ENCODE assay signal across 21 cellular contexts in genomic region chr9:36110434-36110833, GRCh38. TPM values are rescaled to one million over a fixed set of nuclear protein-coding genes. Genes with fewer than 3 reads are reported as not detected.
A peak's percentile ranks its signal among the peaks of the same experiment; 100 is the strongest.
DNase-seq lines count a peak whose midpoint lies in the region; FAIRE-seq and TF ChIP-seq lines count a peak whose summit lies in the region.
"Had no signal": no experiment of that assay in that cellular context is flagged by ENCODE, and none has a peak within 500 bp of the region (broad histone marks: within the 10 kb centered on the region; RNA-seq: fewer than 3 reads in every experiment).

No MANE protein-coding gene starts in this region.

- H3K79me2 ChIP-seq in OCI-LY1 (ENCODE audit: insufficient read depth, low read length) (no peaks in the 10 kb centered on the region), H1 (ENCODE audit: control insufficient read depth in 1 of 2, insufficient read depth in 2 of 2, low read length in 2 of 2) (no peaks in the 10 kb centered on the region)

- H2BK5ac ChIP-seq in H1 (ENCODE audit: low read depth, low read length): no peak overlapping the region

- CTCF ChIA-PET in H1 (lab: Charles Lee; ENCODE audit: partially characterized antibody): interaction anchor here (0.7 to 5.5 kb wide), 14 partner anchors 9 to 1211 kb away, joined by 3 to 29 read pairs (median 4); partner anchors contain the start of genes CCIN and CLTA

- no peak for FAIRE-seq in H1 (lab: Jason Lieb, UNC)
- FAIRE-seq: A204.1, TTC549 had no signal

- H3K27me3 Mint-ChIP-seq in activated CD4-positive, alpha-beta T cell treated with anti-CD3 and anti-CD28 coated beads, Interleukin-2, amount 10 ng/mL, durations not matched to agents 24 days and 14 days: no peaks in the 10 kb centered on the region
- H3K27me3 Mint-ChIP-seq: activated naive CD8-positive, alpha-beta T cell treated with anti-CD3 and anti-CD28 coated beads, Interleukin-2, amount 10 ng/mL, durations not matched to agents 7 days and 5 days; type B pancreatic cell had no signal

- H3K4me3 ChIP-seq in OCI-LY1 (ENCODE audit: low read depth, low read length, poor library complexity, severe bottlenecking): no peak overlapping the region
- no peak overlapping the region for H3K4me3 ChIP-seq in H1 (ENCODE audit: extremely low read depth in 1 of 4, insufficient read depth in 2 of 4, low read depth in 3 of 4, low read length in 4 of 4)
- H3K4me3 ChIP-seq in retinal pigment epithelial cell (ENCODE audit: low read length): no peak overlapping the region
- H3K4me3 ChIP-seq in effector memory CD4-positive, alpha-beta T cell (ENCODE audit: insufficient read depth, low read depth, low read length, poor library complexity, severe bottlenecking): no peak overlapping the region
- H3K4me3 ChIP-seq: SK-N-MC had no signal

- no peak overlapping the region for H2AFZ ChIP-seq in OCI-LY1 (ENCODE audit: low read length)
- no peak overlapping the region for H2AFZ ChIP-seq in H1 (ENCODE audit: low read length)

- H3K9ac ChIP-seq in OCI-LY1 (ENCODE audit: low read length) (no peak overlapping the region), H1 (replicated peaks in 1 of 4; ENCODE audit: extremely low read depth in 1 of 4, low read depth in 3 of 4, low read length in 3 of 4) (no peak overlapping the region)

- POLR2A ChIA-PET in H1 (lab: Charles Lee; ENCODE audit: partially characterized antibody): no interaction called here

- H3K9me3 Mint-ChIP-seq in activated CD4-positive, alpha-beta T cell treated with anti-CD3 and anti-CD28 coated beads, Interleukin-2, amount 10 ng/mL, durations not matched to agents 24 days and 14 days: no peaks in the 10 kb centered on the region
- H3K9me3 Mint-ChIP-seq: activated naive CD8-positive, alpha-beta T cell treated with anti-CD3 and anti-CD28 coated beads, Interleukin-2, amount 10 ng/mL, durations not matched to agents 7 days and 5 days; CD8-positive, alpha-beta T cell; type B pancreatic cell had no signal

- peaks cover 11% of the 10 kb centered on the region for H3K4me1 Mint-ChIP-seq in activated CD4-positive, alpha-beta T cell treated with anti-CD3 and anti-CD28 coated beads, Interleukin-2, amount 10 ng/mL, durations not matched to agents 24 days and 14 days
- H3K4me1 Mint-ChIP-seq: activated naive CD8-positive, alpha-beta T cell treated with anti-CD3 and anti-CD28 coated beads, Interleukin-2, amount 10 ng/mL, durations not matched to agents 7 days and 5 days had no signal

- no peak for DNase-seq in activated CD4-positive, alpha-beta T cell treated with anti-CD3 and anti-CD28 coated beads, Interleukin-2, amount 10 ng/mL, durations not matched to agents 24 days and 14 days
- DNase-seq in activated CD4-positive, alpha-beta T cell treated with anti-CD3 and anti-CD28 coated beads for 48 hours: no peak
- no peak for DNase-seq in H1 (ENCODE audit: low read depth in 1 of 2, low spot score in 2 of 2)
- DNase-seq in retinal pigment epithelial cell (ENCODE audit: low read depth): no peak
- no peak for DNase-seq in DMS53 (lab: John Stamatoyannopoulos, UW)
- no peak for DNase-seq in effector memory CD4-positive, alpha-beta T cell
- DNase-seq in activated T-cell treated with anti-CD3 and anti-CD28 coated beads, Interleukin-2, amount 50 U/mL, for 48 hours: no peak
- DNase-seq: activated CD4-positive, alpha-beta T cell treated with anti-CD3 and anti-CD28 coated beads, Interleukin-2, amount 50 U/mL, for 4 hours; activated naive CD8-positive, alpha-beta T cell treated with anti-CD3 and anti-CD28 coated beads, Interleukin-2, amount 10 ng/mL, durations not matched to agents 7 days and 5 days; activated T-cell treated with anti-CD3 and anti-CD28 coated beads, Interleukin-2, amount 50 U/mL, for 1 hour; CD8-positive, alpha-beta T cell; hypothalamus; NCI-H2029 treated with DMSO at 0.1 percent for 48 hours; NCI-H510A treated with DMSO at 0.1 percent for 48 hours; OCI-M1; stimulated activated naive CD4-positive, alpha-beta T cell had no signal

- H3F3A ChIP-seq in OCI-LY1 (ENCODE audit: insufficient read depth, low read length): 0 out of 2 replicates have a peak, but pooled peaks cover 2% of the 10 kb centered on the region

- 90% methylated on average over 2 of the region's 2 CpGs; no CpG with 5 or more reads in 1 of the 2 experiments for WGBS in H1 (ENCODE audit: extremely low coverage in 1 of 2, insufficient coverage in 1 of 2, insufficient read length in 1 of 2, insufficient replicate concordance in 2 of 2, low coverage in 1 of 2, low lambda C conversion rate in 2 of 2, missing lambda C conversion rate in 1 of 2), 2 experiments

- H4K5ac ChIP-seq in H1 (ENCODE audit: insufficient read length, low read depth, low read length): no peak overlapping the region

- H2AK5ac ChIP-seq in H1 (ENCODE audit: low read depth, low read length): no peak overlapping the region

- H2BK12ac ChIP-seq in H1 (ENCODE audit: low read depth, low read length): no peak overlapping the region

- no peaks in the 10 kb centered on the region for H3K27me3 ChIP-seq in OCI-LY1 (ENCODE audit: insufficient read depth, low read length)
- no peaks in the 10 kb centered on the region for H3K27me3 ChIP-seq in H1 (replicated peaks in 1 of 4; ENCODE audit: control insufficient read depth in 3 of 4, extremely low read depth in 1 of 4, insufficient read depth in 3 of 4, low read length in 3 of 4)
- H3K27me3 ChIP-seq in effector memory CD4-positive, alpha-beta T cell (replicated peaks; ENCODE audit: control insufficient read depth, insufficient read depth, low read length, poor library complexity, severe bottlenecking): no peaks in the 10 kb centered on the region

- no peak overlapping the region for H4K91ac ChIP-seq in H1 (replicated peaks; ENCODE audit: insufficient read length, low read length)

- TF ChIP-seq POLR2A in H1 (IDR thresholded peaks at IDR 0.05; ENCODE audit: control extremely low read depth in 1 of 2, low read depth in 2 of 2, low read length in 2 of 2): no peak

- no peak overlapping the region for H3K23ac ChIP-seq in H1 (ENCODE audit: insufficient read length)

- H4K8ac ChIP-seq in H1 (ENCODE audit: extremely low read depth, insufficient read depth, low read length): no peak overlapping the region

- H4K20me1 ChIP-seq in OCI-LY1 (ENCODE audit: insufficient read depth, low read length) (no peaks in the 10 kb centered on the region), H1 (replicated peaks in 1 of 2; ENCODE audit: control insufficient read depth in 1 of 2, insufficient read depth in 2 of 2, low read length in 2 of 2) (no peaks in the 10 kb centered on the region)

- H3K4me2 ChIP-seq in OCI-LY1 (ENCODE audit: low read length) (no peak overlapping the region), H1 (ENCODE audit: insufficient read depth in 1 of 2, low read depth in 2 of 2, low read length in 2 of 2) (no peak overlapping the region)

- H2BK120ac ChIP-seq in H1 (replicated peaks; ENCODE audit: low read depth, low read length): no peak overlapping the region

- no peaks in the 10 kb centered on the region for H3K9me3 ChIP-seq in OCI-LY1 (ENCODE audit: low read length)
- no peaks in the 10 kb centered on the region for H3K9me3 ChIP-seq in H1 (ENCODE audit: insufficient read depth in 2 of 2, low read depth in 1 of 2, low read length in 1 of 2)
- no peaks in the 10 kb centered on the region for H3K9me3 ChIP-seq in effector memory CD4-positive, alpha-beta T cell (ENCODE audit: control insufficient read depth, low read length)

- TF ChIP-seq RAD21 in H1 (IDR thresholded peaks at IDR 0.05 in 1 of 2, conservative IDR thresholded peaks at IDR 0.05 in 1 of 2; ENCODE audit: low read depth in 2 of 2, low read length in 2 of 2): peak; percentile 32 to 49

- no peaks in the 10 kb centered on the region for H3K79me1 ChIP-seq in H1 (ENCODE audit: low read depth, low read length)

- no peak overlapping the region for H3K4ac ChIP-seq in H1 (replicated peaks; ENCODE audit: insufficient read length, low read depth, low read length)

- H3K36me3 Mint-ChIP-seq in activated CD4-positive, alpha-beta T cell treated with anti-CD3 and anti-CD28 coated beads, Interleukin-2, amount 10 ng/mL, durations not matched to agents 24 days and 14 days (ENCODE audit: low read depth): peaks cover 15% of the 10 kb centered on the region

- no peak overlapping the region for H2BK15ac ChIP-seq in H1 (ENCODE audit: low read length)

- H2BK20ac ChIP-seq in H1 (ENCODE audit: low read length): no peak overlapping the region

- no peak overlapping the region for H3K18ac ChIP-seq in H1 (ENCODE audit: extremely low read depth, low read length)

- no peak overlapping the region for H3K4me3 Mint-ChIP-seq in activated CD4-positive, alpha-beta T cell treated with anti-CD3 and anti-CD28 coated beads, Interleukin-2, amount 10 ng/mL, durations not matched to agents 24 days and 14 days
- H3K4me3 Mint-ChIP-seq: activated naive CD8-positive, alpha-beta T cell treated with anti-CD3 and anti-CD28 coated beads, Interleukin-2, amount 10 ng/mL, durations not matched to agents 7 days and 5 days; CD8-positive, alpha-beta T cell; type B pancreatic cell had no signal

- no peaks in the 10 kb centered on the region for H3K4me1 ChIP-seq in OCI-LY1 (ENCODE audit: insufficient read depth, low read length, severe bottlenecking)
- no peaks in the 10 kb centered on the region for H3K4me1 ChIP-seq in H1 (replicated peaks in 1 of 4; ENCODE audit: control insufficient read depth in 3 of 4, insufficient read depth in 4 of 4, low read length in 3 of 4)
- H3K4me1 ChIP-seq in effector memory CD4-positive, alpha-beta T cell (ENCODE audit: control insufficient read depth, insufficient read depth, low read length, poor library complexity, severe bottlenecking): no peaks in the 10 kb centered on the region

- H3K27ac ChIP-seq in OCI-LY1 (ENCODE audit: low read depth, low read length, poor library complexity, severe bottlenecking) (no peak overlapping the region), H1 (ENCODE audit: low read depth, low read length) (no peak overlapping the region)
- no peak overlapping the region for H3K27ac ChIP-seq in effector memory CD4-positive, alpha-beta T cell (ENCODE audit: insufficient read depth, low read length, poor library complexity, severe bottlenecking)
- H3K27ac ChIP-seq: SK-N-MC had no signal

- peak; percentile 40 for TF ChIP-seq CTCF in OCI-LY1 (IDR thresholded peaks at IDR 0.05; ENCODE audit: low read length)
- TF ChIP-seq CTCF in H1 (IDR thresholded peaks at IDR 0.05; ENCODE audit: control extremely low read depth in 1 of 3, insufficient read depth in 1 of 3, low read depth in 1 of 3, low read length in 3 of 3): peak in 2 of 3 experiments; percentile 19 to 23; a peak in 2 of 4 replicates
- TF ChIP-seq CTCF in retinal pigment epithelial cell (conservative IDR thresholded peaks at IDR 0.05; ENCODE audit: low read depth, low read length): peak; percentile 24

- no peak for TF ChIP-seq EP300 in H1 (IDR thresholded peaks at IDR 0.05; ENCODE audit: borderline replicate concordance in 1 of 2, low read depth in 2 of 2, low read length in 2 of 2)

- H3K14ac ChIP-seq in H1 (ENCODE audit: insufficient read length): no peak overlapping the region

- H3K9me2 ChIP-seq in OCI-LY1 (ENCODE audit: low read depth, low read length): no peaks in the 10 kb centered on the region

- intact Hi-C loops in activated CD4-positive, alpha-beta T cell treated with anti-CD3 and anti-CD28 coated beads, Interleukin-2, amount 10 ng/mL, durations not matched to agents 24 days and 14 days (cut with micrococcal nuclease): no loop called here

- H3K27ac Mint-ChIP-seq in activated CD4-positive, alpha-beta T cell treated with anti-CD3 and anti-CD28 coated beads, Interleukin-2, amount 10 ng/mL, durations not matched to agents 24 days and 14 days: peak overlapping the region; percentile 57
- H3K27ac Mint-ChIP-seq: activated naive CD8-positive, alpha-beta T cell treated with anti-CD3 and anti-CD28 coated beads, Interleukin-2, amount 10 ng/mL, durations not matched to agents 7 days and 5 days; CD8-positive, alpha-beta T cell; type B pancreatic cell had no signal

- H3K23me2 ChIP-seq in H1 (ENCODE audit: low read depth, low read length): no peaks in the 10 kb centered on the region

- H3K56ac ChIP-seq in H1 (replicated peaks; ENCODE audit: insufficient read length, low read depth, low read length): no peak overlapping the region

- H3K36me3 ChIP-seq in OCI-LY1 (ENCODE audit: insufficient read depth, low read length): no peaks in the 10 kb centered on the region
- no peaks in the 10 kb centered on the region; a peak in 1 of 8 replicates for H3K36me3 ChIP-seq in H1 (ENCODE audit: control insufficient read depth in 2 of 4, insufficient read depth in 4 of 4, low read length in 3 of 4)
- H3K36me3 ChIP-seq in effector memory CD4-positive, alpha-beta T cell (ENCODE audit: control insufficient read depth, insufficient read depth, low read length): no peaks in the 10 kb centered on the region

RNA-seq across cellular contexts. Expression of gene GLIPR2, which starts 26.1 kb away (rescaled TPM):
- total RNA-seq in activated CD4-positive, alpha-beta T cell treated with anti-CD3 and anti-CD28 coated beads, Interleukin-2, amount 10 ng/mL, durations not matched to agents 24 days and 14 days: 25.5 and 25.7 TPM in 2 replicates
- 7.9 and 8.9 TPM in 2 replicates for total RNA-seq in H1 (2021; fragmentation: NEBNext Ultra II Directional; extraction: Animal tissue kit (Norgen Biotek cat#: 25700))
- 10.2 and 12.0 TPM in 2 replicates for polyA plus RNA-seq in H1 (2011; rRNA removed)
- 13.7 TPM for polyA plus RNA-seq in H1 (2011; cell fraction: cytosol; rRNA removed)
- polyA plus RNA-seq in H1 (2011; cell fraction: nucleus; rRNA removed): 7.1 TPM
- 11.5 to 15.4 TPM (median 13.1 TPM) in 4 replicates for polyA plus RNA-seq in H1 (2012, experiment 1 of 2)
- polyA plus RNA-seq in H1 (2012, experiment 2 of 2): 11.8 TPM
- 6.2 TPM for polyA plus RNA-seq in H1 (2013, experiment 1 of 2)
- 6.2 TPM for polyA plus RNA-seq in H1 (2013, experiment 2 of 2)
- 5.5 and 7.2 TPM in 2 replicates for polyA minus RNA-seq in H1 (2011; rRNA and poly(A)+ RNA removed)
- 4.7 TPM for polyA minus RNA-seq in H1 (2011; cell fraction: cytosol; rRNA and poly(A)+ RNA removed)
- 3.7 TPM for polyA minus RNA-seq in H1 (2011; cell fraction: nucleus; rRNA and poly(A)+ RNA removed)

RNA-seq across cellular contexts. Expression of gene CCIN, which starts 58.8 kb away (rescaled TPM):
- total RNA-seq in activated CD4-positive, alpha-beta T cell treated with anti-CD3 and anti-CD28 coated beads, Interleukin-2, amount 10 ng/mL, durations not matched to agents 24 days and 14 days: not detected in 2 replicates
- total RNA-seq in H1 (2021; fragmentation: NEBNext Ultra II Directional; extraction: Animal tissue kit (Norgen Biotek cat#: 25700)): 0.19 and 0.27 TPM in 2 replicates
- 0.20 and 0.21 TPM in 2 replicates for polyA plus RNA-seq in H1 (2011; rRNA removed)
- polyA plus RNA-seq in H1 (2011; cell fraction: cytosol; rRNA removed): 0.19 TPM
- polyA plus RNA-seq in H1 (2011; cell fraction: nucleus; rRNA removed): 0.74 TPM
- polyA plus RNA-seq in H1 (2012, experiment 1 of 2): 0.12 to 0.19 TPM (median 0.18 TPM) in 3 of 4 replicates, not detected in the other
- 0.08 TPM for polyA plus RNA-seq in H1 (2012, experiment 2 of 2)
- polyA plus RNA-seq in H1 (2013, experiment 1 of 2): 0.06 TPM
- 0.07 TPM for polyA plus RNA-seq in H1 (2013, experiment 2 of 2)
- 1.1 and 1.8 TPM in 2 replicates for polyA minus RNA-seq in H1 (2011; rRNA and poly(A)+ RNA removed)
- polyA minus RNA-seq in H1 (2011; cell fraction: cytosol; rRNA and poly(A)+ RNA removed): not detected
- 0.80 TPM for polyA minus RNA-seq in H1 (2011; cell fraction: nucleus; rRNA and poly(A)+ RNA removed)
